8 cellular contexts compared by ENCODE assay signal in genomic region chr9:3528466-3528865, GRCh38. TPM values are rescaled to one million over a fixed set of nuclear protein-coding genes. Genes with fewer than 3 reads are reported as not detected.
DNase-seq lines count a peak whose midpoint lies in the region; ATAC-seq and TF ChIP-seq lines count a peak whose summit lies in the region.

No MANE protein-coding gene starts in this region.

- H3K27ac Mint-ChIP-seq in Calu3 (ENCODE audit: unreplicated experiment) (peak overlapping the region; percentile 30), type B pancreatic cell (peak overlapping the region; percentile 26)

- no peak for TF ChIP-seq CTCF in Calu3 (IDR thresholded peaks at IDR 0.05; ENCODE audit: unreplicated experiment)
- no peak for TF ChIP-seq CTCF in lower lobe of right lung (IDR thresholded peaks at IDR 0.05)
- no peak for TF ChIP-seq CTCF in type B pancreatic cell (conservative IDR thresholded peaks at IDR 0.05)

- H3K4me3 Mint-ChIP-seq in Calu3 (ENCODE audit: low read depth, unreplicated experiment) (peak overlapping the region; percentile 98), type B pancreatic cell (peak overlapping the region; percentile 73)

- intact Hi-C loops in Calu3 (cut with micrococcal nuclease; ENCODE audit: unreplicated experiment): no loop called here
- intact Hi-C loops in lower lobe of right lung (cut with DNase I): no loop called here

- CTCF ChIA-PET in Calu3 (lab: Charles Lee): no interaction called here

- H3K9me3 Mint-ChIP-seq in Calu3 (ENCODE audit: low read depth, unreplicated experiment) (no peaks in the 10 kb centered on the region), type B pancreatic cell (no peaks in the 10 kb centered on the region)

- H3K27me3 Mint-ChIP-seq in Calu3 (ENCODE audit: unreplicated experiment) (no peaks in the 10 kb centered on the region), type B pancreatic cell (peaks cover 3% of the 10 kb centered on the region)

- H3K9me3 ChIP-seq in lower lobe of right lung: no peaks in the 10 kb centered on the region

- ATAC-seq in lower lobe of right lung (no peak), HG03439 (IDR thresholded peaks at IDR 0.05; ENCODE audit: unreplicated experiment) (no peak)

- no peaks in the 10 kb centered on the region for H3K36me3 ChIP-seq in lower lobe of right lung

- no TSS peak for BruUV-seq in Calu3 (replicated peaks; lab: Mats Ljungman, UMichigan)

- no peak for DNase-seq in Calu3
- DNase-seq in NCI-H1105 treated with DMSO at 0.1 percent for 48 hours (lab: John Stamatoyannopoulos, UW): peak; percentile 80
- DNase-seq in activated CD4-positive, alpha-beta T cell treated with anti-CD3 and anti-CD28 coated beads, Interleukin-2, amount 50 U/mL, for 48 hours: peak; percentile 44 to 56
- no peak for DNase-seq in lower lobe of right lung
- DNase-seq in type B pancreatic cell (ENCODE audit: extremely low spot score, unreplicated experiment): no peak
- no peak for DNase-seq in COLO829 (ENCODE audit: low spot score)
- DNase-seq in AG20443 (ENCODE audit: low spot score): no peak

- H3K27ac ChIP-seq in lower lobe of right lung: peak overlapping the region; percentile 100

- H3K27me3 ChIP-seq in lower lobe of right lung (ENCODE audit: low read depth): no peaks in the 10 kb centered on the region

- peak overlapping the region; percentile 76 for H3K4me3 ChIP-seq in lower lobe of right lung

- H3K36me3 Mint-ChIP-seq in Calu3 (ENCODE audit: insufficient read depth, unreplicated experiment) (peaks cover 34% of the 10 kb centered on the region), type B pancreatic cell (peaks cover 13% of the 10 kb centered on the region)

- H3K4me1 ChIP-seq in lower lobe of right lung: peaks cover 22% of the 10 kb centered on the region

- H3K4me1 Mint-ChIP-seq in Calu3 (ENCODE audit: low read depth, unreplicated experiment) (no peaks in the 10 kb centered on the region), type B pancreatic cell (ENCODE audit: unreplicated experiment) (peaks cover 21% of the 10 kb centered on the region)

RNA-seq across cellular contexts. Expression of gene RFX3, which starts 2.7 kb away (rescaled TPM):
- total RNA-seq in Calu3 (2022) (10.0 and 10.1 TPM in 2 replicates), lower lobe of right lung (25.4 TPM), type B pancreatic cell (ENCODE audit: low replicate concordance) (22.4 and 42.5 TPM in 2 replicates)

Comparison
In these comparisons a context has a peak if more than half of its experiments do, and no peak if none do; other contexts are left out.
1. DNase-seq: peak in NCI-H1105 treated with DMSO at 0.1 percent for 48 hours (single experiment) and activated CD4-positive, alpha-beta T cell treated with anti-CD3 and anti-CD28 coated beads, Interleukin-2, amount 50 U/mL, for 48 hours (2 of 2); none in Calu3 (single experiment), lower lobe of right lung (single experiment), type B pancreatic cell (single experiment), COLO829 (single experiment) and AG20443 (single experiment).